9 cellular contexts compared by ENCODE assay signal in the genomic region with DNA sequence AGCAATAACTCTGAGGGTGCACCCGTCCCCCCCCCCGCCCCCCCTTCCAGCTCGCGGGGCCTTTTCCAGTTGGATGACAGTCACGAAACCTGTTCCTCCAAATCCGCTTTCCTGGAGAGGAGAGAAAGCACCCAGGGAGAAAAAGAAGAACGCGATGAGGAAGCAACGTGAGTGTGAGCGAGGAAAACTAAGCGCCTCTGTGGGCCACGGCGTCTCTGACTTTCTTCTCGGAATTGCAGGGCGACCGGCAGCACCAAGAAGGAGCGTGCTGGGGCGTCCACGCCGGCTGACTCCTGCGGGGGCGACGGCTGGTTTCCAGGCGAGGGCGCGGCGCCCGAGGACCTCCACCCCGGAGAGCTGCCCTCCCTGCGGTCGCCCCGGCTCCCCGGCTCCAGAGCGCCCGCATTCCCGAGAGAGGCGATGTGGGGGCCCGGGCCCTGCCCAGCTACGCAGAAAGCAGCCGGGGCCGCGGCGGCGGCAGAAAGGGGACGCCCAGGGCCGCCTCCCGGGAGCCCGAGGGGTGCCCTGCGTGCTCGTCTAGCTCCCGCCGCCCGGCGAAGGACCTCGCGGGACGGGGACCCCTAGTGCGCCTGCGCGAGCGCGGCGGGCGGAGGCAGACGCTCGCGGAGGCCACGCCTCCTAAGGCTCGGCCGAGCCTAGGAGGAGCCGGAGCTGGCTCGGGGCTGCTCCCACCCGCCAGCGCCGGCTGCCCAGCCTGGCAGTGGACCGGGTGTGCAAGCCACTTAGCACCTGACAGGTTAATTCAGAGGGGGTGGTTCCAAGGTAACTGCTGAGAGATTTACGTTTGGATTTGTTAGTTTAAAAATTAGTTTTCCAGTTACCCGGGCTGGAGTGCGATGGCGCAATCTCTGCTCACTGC. TPM values are rescaled to one million over a fixed set of nuclear protein-coding genes. Genes with fewer than 3 reads are reported as not detected.
DNase-seq lines count a peak whose midpoint lies in the region; ATAC-seq and TF ChIP-seq lines count a peak whose summit lies in the region.
"Had no signal": no experiment of that assay in that cellular context is flagged by ENCODE, and none has a peak within 500 bp of the region (broad histone marks: within the 10 kb centered on the region; RNA-seq: fewer than 3 reads in every experiment).

No MANE protein-coding gene starts in this region.

- peak; percentile 78 for TF ChIP-seq POLR2A in right lobe of liver (IDR thresholded peaks at IDR 0.05)

- ATAC-seq in GM19372 (IDR thresholded peaks at IDR 0.05; ENCODE audit: low read depth, unreplicated experiment), result peak; percentile 89
- ATAC-seq in HG03520 (IDR thresholded peaks at IDR 0.05; ENCODE audit: unreplicated experiment), result peak; percentile 84
- peak; percentile 94 to 96 (median 94) for ATAC-seq in right lobe of liver

- H3K9ac ChIP-seq in BLaER1, result peak overlapping the region; percentile 84

- H3K4me3 ChIP-seq in BLaER1 (peak overlapping the region; percentile 79), right lobe of liver (peak overlapping the region; percentile 66 to 72 (median 66))

- peak overlapping the region; percentile 98 for H3K4me2 ChIP-seq in BLaER1

- H3K27ac ChIP-seq in BLaER1, result peak overlapping the region; percentile 79
- no peak overlapping the region for H3K27ac ChIP-seq in right lobe of liver

- H3K27me3 Mint-ChIP-seq in dendritic cell treated with granulocyte-macrophage colony-stimulating factor and Interleukin-4, amounts not matched to agents 40 ng/mL and 50 ng/mL, for 4 days, result peaks cover 52% of the 10 kb centered on the region

- H3K4me1 ChIP-seq in BLaER1 (peaks cover 26% of the 10 kb centered on the region), right lobe of liver (no peaks in the 10 kb centered on the region)

- H3K27ac Mint-ChIP-seq in dendritic cell treated with granulocyte-macrophage colony-stimulating factor and Interleukin-4, amounts not matched to agents 40 ng/mL and 50 ng/mL, for 4 days, result peak overlapping the region; percentile 96

- DNase-seq in NCI-H69 (lab: John Stamatoyannopoulos, UW) (peak; percentile 94), right lobe of liver (peak; percentile 88 to 90 (median 88))
- DNase-seq in activated CD4-positive, alpha-beta T cell treated with anti-CD3 and anti-CD28 coated beads, Interleukin-2, amount 50 U/mL, for 24 hours (ENCODE audit: low read depth in 1 of 2, low spot score in 1 of 2), result peak; percentile 64 to 77
- DNase-seq in stimulated activated CD4-positive, alpha-beta T cell treated with anti-CD3 and anti-CD28 coated beads, Interleukin-4, amount 100 ng/mL, for 1 hour, result peak; percentile 84

- H3K27me3 ChIP-seq in BLaER1, result peaks cover 63% of the 10 kb centered on the region
- no peaks in the 10 kb centered on the region for H3K27me3 ChIP-seq in right lobe of liver

- TF ChIP-seq CTCF in right lobe of liver (IDR thresholded peaks at IDR 0.05), result no peak

- intact Hi-C loops in dendritic cell treated with granulocyte-macrophage colony-stimulating factor and Interleukin-4, amounts not matched to agents 40 ng/mL and 50 ng/mL, for 4 days (cut with micrococcal nuclease), result loop anchor here (1.0 kb wide), 1 partner anchor 103 kb away; a partner anchor contains a TSS
- intact Hi-C loops in right lobe of liver (cut with DNase I), result no loop called here

- peaks cover 64% of the 10 kb centered on the region for H3K4me1 Mint-ChIP-seq in dendritic cell treated with granulocyte-macrophage colony-stimulating factor and Interleukin-4, amounts not matched to agents 40 ng/mL and 50 ng/mL, for 4 days (ENCODE audit: low read depth)

- H3K4me3 Mint-ChIP-seq in dendritic cell treated with granulocyte-macrophage colony-stimulating factor and Interleukin-4, amounts not matched to agents 40 ng/mL and 50 ng/mL, for 4 days, result peak overlapping the region; percentile 96

- 6% methylated on average over 9 of the region's 80 CpGs for WGBS in right lobe of liver (ENCODE audit: insufficient coverage, low coverage, low lambda C conversion rate, missing lambda C conversion rate)

- H3K9me3 Mint-ChIP-seq in dendritic cell treated with granulocyte-macrophage colony-stimulating factor and Interleukin-4, amounts not matched to agents 40 ng/mL and 50 ng/mL, for 4 days, result no peaks in the 10 kb centered on the region

- H3K36me3 ChIP-seq in BLaER1 (no peaks in the 10 kb centered on the region), right lobe of liver (no peaks in the 10 kb centered on the region)

- peaks cover 54% of the 10 kb centered on the region for H3K36me3 Mint-ChIP-seq in dendritic cell treated with granulocyte-macrophage colony-stimulating factor and Interleukin-4, amounts not matched to agents 40 ng/mL and 50 ng/mL, for 4 days (ENCODE audit: low read depth)

- peaks cover 15% of the 10 kb centered on the region for H4K20me1 ChIP-seq in BLaER1

- no peaks in the 10 kb centered on the region for H3K9me3 ChIP-seq in BLaER1
- H3K9me3 ChIP-seq in right lobe of liver, result no peaks in the 10 kb centered on the region

RNA-seq across cellular contexts. Expression of a gene that starts 15.3 kb away (rescaled TPM):
- not detected for total RNA-seq in right lobe of liver
- total RNA-seq: T-helper 1 cell treated with Interleukin-12 subunit alpha and Interleukin-12 subunit beta and Interleukin-4 antibody, amounts not matched to agents 30 ng/mL and 1 ng/mL, for 36 hours had no signal

RNA-seq across cellular contexts. Expression of a gene that starts 20.9 kb away (rescaled TPM):
- 10 to 100 TPM in 2 of 6 experiments, 1 to 10 TPM in 4; 4.6 to 17.4 (median 5.6) TPM for total RNA-seq in right lobe of liver

RNA-seq across cellular contexts. Expression of a gene that starts 43.8 kb away (rescaled TPM):
- 100 to 1,000 TPM in 5 of 6 experiments, 10 to 100 TPM in 1; 98.9 to 234 (median 131) TPM for total RNA-seq in right lobe of liver
